Comparison of ENCODE assay signal across 1 cellular context in genomic region chr4:1899149-1900086, GRCh38.
TF ChIP-seq lines count a peak whose summit lies in the region.

No MANE protein-coding gene starts in this region.

TF ChIP-seq in HepG2, 621 proteins besides CTCF, POLR2A, EP300 and RAD21 (continued from another document):
- TF ChIP-seq, protein P1, sequence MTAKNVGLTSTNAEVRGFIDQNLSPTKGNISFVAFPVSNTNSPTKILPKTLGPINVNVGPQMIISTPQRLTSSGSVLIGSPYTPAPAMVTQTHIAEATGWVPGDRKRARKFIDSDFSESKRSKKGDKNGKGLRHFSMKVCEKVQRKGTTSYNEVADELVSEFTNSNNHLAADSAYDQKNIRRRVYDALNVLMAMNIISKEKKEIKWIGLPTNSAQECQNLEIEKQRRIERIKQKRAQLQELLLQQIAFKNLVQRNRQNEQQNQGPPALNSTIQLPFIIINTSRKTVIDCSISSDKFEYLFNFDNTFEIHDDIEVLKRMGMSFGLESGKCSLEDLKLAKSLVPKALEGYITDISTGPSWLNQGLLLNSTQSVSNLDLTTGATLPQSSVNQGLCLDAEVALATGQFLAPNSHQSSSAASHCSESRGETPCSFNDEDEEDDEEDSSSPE (CRISPR knock-in tag; IDR thresholded peaks at IDR 0.05), result 0 out of 2 replicates have a peak, but pooled peaks have one; percentile 20
- peak; percentile 42 for TF ChIP-seq TEAD3 (CRISPR knock-in tag; optimal IDR thresholded peaks at IDR 0.05; ENCODE audit: borderline replicate concordance)
- TF ChIP-seq, protein P2, sequence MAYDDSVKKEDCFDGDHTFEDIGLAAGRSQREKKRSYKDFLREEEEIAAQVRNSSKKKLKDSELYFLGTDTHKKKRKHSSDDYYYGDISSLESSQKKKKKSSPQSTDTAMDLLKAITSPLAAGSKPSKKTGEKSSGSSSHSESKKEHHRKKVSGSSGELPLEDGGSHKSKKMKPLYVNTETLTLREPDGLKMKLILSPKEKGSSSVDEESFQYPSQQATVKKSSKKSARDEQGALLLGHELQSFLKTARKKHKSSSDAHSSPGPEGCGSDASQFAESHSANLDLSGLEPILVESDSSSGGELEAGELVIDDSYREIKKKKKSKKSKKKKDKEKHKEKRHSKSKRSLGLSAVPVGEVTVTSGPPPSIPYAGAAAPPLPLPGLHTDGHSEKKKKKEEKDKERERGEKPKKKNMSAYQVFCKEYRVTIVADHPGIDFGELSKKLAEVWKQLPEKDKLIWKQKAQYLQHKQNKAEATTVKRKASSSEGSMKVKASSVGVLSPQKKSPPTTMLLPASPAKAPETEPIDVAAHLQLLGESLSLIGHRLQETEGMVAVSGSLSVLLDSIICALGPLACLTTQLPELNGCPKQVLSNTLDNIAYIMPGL (CRISPR knock-in tag; IDR thresholded peaks at IDR 0.05; ENCODE audit: borderline replicate concordance in 1 of 2, low read depth in 1 of 2), result peak in 1 of 2 experiments; percentile 43; a peak in 1 of 4 replicates
- TF ChIP-seq, protein P3, sequence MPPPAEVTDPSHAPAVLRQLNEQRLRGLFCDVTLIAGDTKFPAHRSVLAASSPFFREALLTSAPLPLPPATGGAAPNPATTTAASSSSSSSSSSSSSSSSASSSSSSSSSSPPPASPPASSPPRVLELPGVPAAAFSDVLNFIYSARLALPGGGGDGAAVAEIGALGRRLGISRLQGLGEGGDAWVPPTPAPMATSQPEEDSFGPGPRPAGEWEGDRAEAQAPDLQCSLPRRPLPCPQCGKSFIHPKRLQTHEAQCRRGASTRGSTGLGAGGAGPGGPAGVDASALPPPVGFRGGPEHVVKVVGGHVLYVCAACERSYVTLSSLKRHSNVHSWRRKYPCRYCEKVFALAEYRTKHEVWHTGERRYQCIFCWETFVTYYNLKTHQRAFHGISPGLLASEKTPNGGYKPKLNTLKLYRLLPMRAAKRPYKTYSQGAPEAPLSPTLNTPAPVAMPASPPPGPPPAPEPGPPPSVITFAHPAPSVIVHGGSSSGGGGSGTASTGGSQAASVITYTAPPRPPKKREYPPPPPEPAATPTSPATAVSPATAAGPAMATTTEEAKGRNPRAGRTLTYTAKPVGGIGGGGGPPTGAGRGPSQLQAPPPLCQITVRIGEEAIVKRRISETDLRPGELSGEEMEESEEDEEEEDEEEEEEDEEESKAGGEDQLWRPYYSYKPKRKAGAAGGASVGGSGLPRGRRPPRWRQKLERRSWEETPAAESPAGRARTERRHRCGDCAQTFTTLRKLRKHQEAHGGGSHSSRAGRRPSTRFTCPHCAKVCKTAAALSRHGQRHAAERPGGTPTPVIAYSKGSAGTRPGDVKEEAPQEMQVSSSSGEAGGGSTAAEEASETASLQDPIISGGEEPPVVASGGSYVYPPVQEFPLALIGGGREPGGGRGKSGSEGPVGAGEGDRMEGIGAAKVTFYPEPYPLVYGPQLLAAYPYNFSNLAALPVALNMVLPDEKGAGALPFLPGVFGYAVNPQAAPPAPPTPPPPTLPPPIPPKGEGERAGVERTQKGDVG (CRISPR knock-in tag; IDR thresholded peaks at IDR 0.05; ENCODE audit: borderline replicate concordance), result peak; percentile 44; the same call in 1 of the 2 replicates
- no peak for TF ChIP-seq MATR3 (CRISPR knock-in tag; IDR thresholded peaks at IDR 0.05)
- no peak for TF ChIP-seq NONO (IDR thresholded peaks at IDR 0.05)
- TF ChIP-seq NONO (CRISPR knock-in tag; conservative IDR thresholded peaks at IDR 0.05), result no peak
- TF ChIP-seq ATF4 (CRISPR knock-in tag; IDR thresholded peaks at IDR 0.05), result no peak
- 0 out of 2 replicates have a peak, but pooled peaks have one; percentile 17 for TF ChIP-seq ZNF614 (CRISPR knock-in tag; IDR thresholded peaks at IDR 0.05; ENCODE audit: borderline replicate concordance)
- TF ChIP-seq ZNF382 (CRISPR knock-in tag; IDR thresholded peaks at IDR 0.05; ENCODE audit: borderline replicate concordance), result no peak
- TF ChIP-seq RXRB (CRISPR knock-in tag; IDR thresholded peaks at IDR 0.05; ENCODE audit: borderline replicate concordance), result 0 out of 2 replicates have a peak, but pooled peaks have one; percentile 31
- TF ChIP-seq LCORL (IDR thresholded peaks at IDR 0.05), result no peak
- TF ChIP-seq LCORL (CRISPR knock-in tag; IDR thresholded peaks at IDR 0.05), result peak; percentile 46; the same call in 1 of the 2 replicates
- TF ChIP-seq RCOR2 (CRISPR knock-in tag; IDR thresholded peaks at IDR 0.05), result peak; percentile 61; the same call in 1 of the 2 replicates
- TF ChIP-seq ZNF567 (CRISPR knock-in tag; IDR thresholded peaks at IDR 0.05; ENCODE audit: borderline replicate concordance), result 0 out of 2 replicates have a peak, but pooled peaks have one; percentile 49
- TF ChIP-seq ELF3 (CRISPR knock-in tag; IDR thresholded peaks at IDR 0.05), result peak; percentile 38; the same call in 1 of the 2 replicates
- peak; percentile 58 for TF ChIP-seq JARID2 (CRISPR knock-in tag; IDR thresholded peaks at IDR 0.05; ENCODE audit: insufficient replicate concordance)
- TF ChIP-seq TFAP4 (IDR thresholded peaks at IDR 0.05; ENCODE audit: borderline replicate concordance, low read depth), result 0 out of 2 replicates have a peak, but pooled peaks have one; percentile 35
- peak; percentile 61; the same call in 1 of the 2 replicates for TF ChIP-seq KMT2A (CRISPR knock-in tag; IDR thresholded peaks at IDR 0.05)
- peak; percentile 46; the same call in 1 of the 2 replicates for TF ChIP-seq ZNF891 (CRISPR knock-in tag; IDR thresholded peaks at IDR 0.05)
- TF ChIP-seq, protein P4, sequence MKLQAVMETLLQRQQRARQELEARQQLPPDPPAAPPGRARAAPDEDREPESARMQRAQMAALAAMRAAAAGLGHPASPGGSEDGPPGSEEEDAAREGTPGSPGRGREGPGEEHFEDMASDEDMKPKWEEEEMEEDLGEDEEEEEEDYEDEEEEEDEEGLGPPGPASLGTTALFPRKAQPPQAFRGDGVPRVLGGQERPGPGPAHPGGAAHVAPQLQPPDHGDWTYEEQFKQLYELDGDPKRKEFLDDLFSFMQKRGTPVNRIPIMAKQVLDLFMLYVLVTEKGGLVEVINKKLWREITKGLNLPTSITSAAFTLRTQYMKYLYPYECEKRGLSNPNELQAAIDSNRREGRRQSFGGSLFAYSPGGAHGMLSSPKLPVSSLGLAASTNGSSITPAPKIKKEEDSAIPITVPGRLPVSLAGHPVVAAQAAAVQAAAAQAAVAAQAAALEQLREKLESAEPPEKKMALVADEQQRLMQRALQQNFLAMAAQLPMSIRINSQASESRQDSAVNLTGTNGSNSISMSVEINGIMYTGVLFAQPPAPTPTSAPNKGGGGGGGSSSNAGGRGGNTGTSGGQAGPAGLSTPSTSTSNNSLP (IDR thresholded peaks at IDR 0.05; ENCODE audit: low read depth, low read length), result no peak
